Comparison of ENCODE assay signal across 11 cellular contexts in the genomic region with DNA sequence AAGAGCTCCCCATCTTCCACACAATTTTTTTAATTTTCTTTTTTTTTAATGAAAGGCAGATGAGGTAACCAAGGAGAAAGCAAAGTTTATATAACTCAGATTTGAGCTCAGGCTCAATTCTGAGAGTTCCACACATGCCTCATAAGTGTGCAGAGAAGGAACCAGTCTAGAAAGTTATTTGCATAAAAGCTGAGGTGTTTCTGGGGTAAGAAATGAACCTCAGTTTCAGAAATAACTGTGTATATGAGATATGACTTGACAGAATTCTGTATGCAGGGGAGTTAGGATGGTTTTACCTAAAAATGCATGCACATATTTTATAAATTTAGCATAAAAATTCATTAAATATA.
DNase-seq lines count a peak whose midpoint lies in the region; ATAC-seq and TF ChIP-seq lines count a peak whose summit lies in the region.
"Had no signal": no experiment of that assay in that cellular context is flagged by ENCODE, and none has a peak within 500 bp of the region (broad histone marks: within the 10 kb centered on the region; RNA-seq: fewer than 3 reads in every experiment).

No MANE protein-coding gene starts in this region.

- H3K4me3 ChIP-seq in GM08714 (ENCODE audit: low read length) (peak overlapping the region; percentile 49; the same call in 1 of the 2 replicates), WERI-Rb-1 (ENCODE audit: low read depth, low read length) (no peak overlapping the region)
- H3K4me3 ChIP-seq: ascending aorta, pancreas had no signal

- ATAC-seq in GM19035 (IDR thresholded peaks at IDR 0.05; ENCODE audit: unreplicated experiment) (peak; percentile 99), HG02642 (IDR thresholded peaks at IDR 0.05; ENCODE audit: poor library complexity, unreplicated experiment) (peak; percentile 98), HG03469 (IDR thresholded peaks at IDR 0.05; ENCODE audit: unreplicated experiment) (peak; percentile 99)
- ATAC-seq: pancreas had no signal

- H3K27ac ChIP-seq in WERI-Rb-1: no peak overlapping the region
- H3K27ac ChIP-seq: ascending aorta, pancreas had no signal

- H3K36me3 ChIP-seq in WERI-Rb-1: no peaks in the 10 kb centered on the region
- H3K36me3 ChIP-seq: ascending aorta, pancreas had no signal

- peaks cover 79% of the 10 kb centered on the region for H3K27me3 ChIP-seq in WERI-Rb-1 (ENCODE audit: insufficient read depth, low read depth, severe bottlenecking)
- H3K27me3 ChIP-seq: ascending aorta, pancreas had no signal

- no peak for DNase-seq in WERI-Rb-1
- DNase-seq in CD1c-positive myeloid dendritic cell (ENCODE audit: extremely low spot score): no peak
- DNase-seq in SIG-M5 (lab: John Stamatoyannopoulos, UW): no peak
- DNase-seq in NCI-H526 treated with DMSO at 0.1 percent for 48 hours (lab: John Stamatoyannopoulos, UW): no peak
- DNase-seq: NK-92 treated with Interleukin-12 subunit alpha and Interleukin-12 subunit beta, amount 100 ng/mL, for 24 hours; pancreas had no signal

- TF ChIP-seq CTCF in WERI-Rb-1 (IDR thresholded peaks at IDR 0.05; ENCODE audit: low read depth, low read length): no peak

- no peaks in the 10 kb centered on the region for H3K9me3 ChIP-seq in WERI-Rb-1 (ENCODE audit: severe bottlenecking)
- H3K9me3 ChIP-seq: ascending aorta, pancreas had no signal
